ENCODE assay signal across 20 cellular contexts in genomic region chr20:40949346-40949745, GRCh38.
DNase-seq lines count a peak whose midpoint lies in the region; ATAC-seq and TF ChIP-seq lines count a peak whose summit lies in the region.
"Had no signal": no experiment of that assay in that cellular context is flagged by ENCODE, and none has a peak within 500 bp of the region (broad histone marks: within the 10 kb centered on the region; RNA-seq: fewer than 3 reads in every experiment).

No MANE protein-coding gene starts in this region.

- no peaks in the 10 kb centered on the region for H3K27me3 ChIP-seq in Peyer's patch

- peaks cover 11% of the 10 kb centered on the region for H3K9me3 Mint-ChIP-seq in activated T-helper 2 cell treated with anti-CD3 and anti-CD28 coated beads, Interferon-gamma antibody, Interleukin-2, Interleukin-4, amounts not matched to agents 10 μg/mL and 5 μg/mL and 100 μg/mL, durations not matched to agents 14 hours and 24 hours and 36 hours
- H3K9me3 Mint-ChIP-seq in activated T-cell treated with anti-CD3 and anti-CD28 coated beads, Interleukin-2, amount 50 U/mL, for 72 hours = peaks cover 3 to 5% of the 10 kb centered on the region in 2 donors

- H3K9me3 ChIP-seq in Peyer's patch = peaks cover 0 to 3% (median 0%) of the 10 kb centered on the region in 4 donors
- no peaks in the 10 kb centered on the region for H3K9me3 ChIP-seq in T-helper 17 cell (ENCODE audit: control insufficient read depth, low read length, poor library complexity, severe bottlenecking)

- H3K4me3 Mint-ChIP-seq in activated T-helper 2 cell treated with anti-CD3 and anti-CD28 coated beads, Interferon-gamma antibody, Interleukin-2, Interleukin-4, amounts not matched to agents 10 μg/mL and 5 μg/mL and 100 μg/mL, durations not matched to agents 14 hours and 24 hours and 36 hours (ENCODE audit: low read depth) = no peak overlapping the region
- no peak overlapping the region for H3K4me3 Mint-ChIP-seq in T-helper 17 cell
- H3K4me3 Mint-ChIP-seq in activated T-cell treated with anti-CD3 and anti-CD28 coated beads, Interleukin-2, amount 50 U/mL, for 72 hours = no peak overlapping the region
- H3K4me3 Mint-ChIP-seq: CD14-positive monocyte; CD4-positive, alpha-beta memory T cell; HFFc6; IgD-negative memory B cell had no signal

- no peak for TF ChIP-seq CTCF in Peyer's patch (IDR thresholded peaks at IDR 0.05)

- no peak for TF ChIP-seq POLR2A in Peyer's patch (IDR thresholded peaks at IDR 0.05)

- H3K27me3 Mint-ChIP-seq in activated T-helper 2 cell treated with anti-CD3 and anti-CD28 coated beads, Interferon-gamma antibody, Interleukin-2, Interleukin-4, amounts not matched to agents 10 μg/mL and 5 μg/mL and 100 μg/mL, durations not matched to agents 14 hours and 24 hours and 36 hours (ENCODE audit: low read depth) = peaks cover 16% of the 10 kb centered on the region
- H3K27me3 Mint-ChIP-seq in T-helper 17 cell = peaks cover 66% of the 10 kb centered on the region
- peaks cover 13% of the 10 kb centered on the region for H3K27me3 Mint-ChIP-seq in activated T-cell treated with anti-CD3 and anti-CD28 coated beads, Interleukin-2, amount 50 U/mL, for 72 hours (ENCODE audit: low read depth)

- H3K4me1 Mint-ChIP-seq in activated T-helper 2 cell treated with anti-CD3 and anti-CD28 coated beads, Interferon-gamma antibody, Interleukin-2, Interleukin-4, amounts not matched to agents 10 μg/mL and 5 μg/mL and 100 μg/mL, durations not matched to agents 14 hours and 24 hours and 36 hours (ENCODE audit: low read depth) = no peaks in the 10 kb centered on the region
- H3K4me1 Mint-ChIP-seq in T-helper 17 cell = peaks cover 7% of the 10 kb centered on the region
- H3K4me1 Mint-ChIP-seq in activated T-cell treated with anti-CD3 and anti-CD28 coated beads, Interleukin-2, amount 50 U/mL, for 72 hours (ENCODE audit: low read depth) = peaks cover 6% of the 10 kb centered on the region
- H3K4me1 Mint-ChIP-seq: CD4-positive, alpha-beta memory T cell had no signal

- DNase-seq in EH (ENCODE audit: low read depth) = peak; percentile 48
- DNase-seq in M059J (ENCODE audit: low read depth) = peak; percentile 84
- DNase-seq in astrocyte of the hippocampus (ENCODE audit: low read depth, low spot score) = peak; percentile 28
- DNase-seq in activated T-helper 2 cell treated with anti-CD3 and anti-CD28 coated beads, Interferon-gamma antibody, Interleukin-2, Interleukin-4, amounts not matched to agents 10 μg/mL and 5 μg/mL and 100 μg/mL, durations not matched to agents 14 hours and 24 hours and 36 hours (ENCODE audit: low spot score) = no peak
- no peak for DNase-seq in Peyer's patch
- no peak for DNase-seq in T-helper 17 cell
- DNase-seq in activated T-cell treated with anti-CD3 and anti-CD28 coated beads, Interleukin-2, amount 50 U/mL, for 72 hours = no peak
- DNase-seq: AML-193; CD4-positive, alpha-beta memory T cell; DMS153; DMS79; GF-D8; GOT3; H7 had no signal

- no peaks in the 10 kb centered on the region for H3K36me3 Mint-ChIP-seq in activated T-helper 2 cell treated with anti-CD3 and anti-CD28 coated beads, Interferon-gamma antibody, Interleukin-2, Interleukin-4, amounts not matched to agents 10 μg/mL and 5 μg/mL and 100 μg/mL, durations not matched to agents 14 hours and 24 hours and 36 hours (ENCODE audit: low read depth)
- H3K36me3 Mint-ChIP-seq in T-helper 17 cell (ENCODE audit: low read depth) = peaks cover 8% of the 10 kb centered on the region
- peaks cover 0 to 4% of the 10 kb centered on the region in 2 donors for H3K36me3 Mint-ChIP-seq in activated T-cell treated with anti-CD3 and anti-CD28 coated beads, Interleukin-2, amount 50 U/mL, for 72 hours (ENCODE audit: insufficient read depth in 2 of 2)
- H3K36me3 Mint-ChIP-seq: CD4-positive, alpha-beta memory T cell; IgD-negative memory B cell had no signal

- intact Hi-C loops in activated T-helper 2 cell treated with anti-CD3 and anti-CD28 coated beads, Interferon-gamma antibody, Interleukin-2, Interleukin-4, amounts not matched to agents 10 μg/mL and 5 μg/mL and 100 μg/mL, durations not matched to agents 14 hours and 24 hours and 36 hours (cut with micrococcal nuclease) = no loop called here

- H3K4me3 ChIP-seq in Peyer's patch = no peak overlapping the region
- H3K4me3 ChIP-seq: A549 had no signal

- no peaks in the 10 kb centered on the region for H3K36me3 ChIP-seq in Peyer's patch

- no peak for ATAC-seq in T-helper 17 cell
- ATAC-seq in activated T-cell treated with anti-CD3 and anti-CD28 coated beads, Interleukin-2, amount 50 U/mL, for 72 hours (replicated peaks in 1 of 2) = no peak
- ATAC-seq: A549, HCT116 had no signal

- no peak overlapping the region for H3K27ac ChIP-seq in Peyer's patch
- H3K27ac ChIP-seq: A549, HL-60 had no signal

- no peak overlapping the region for H3K27ac Mint-ChIP-seq in activated T-helper 2 cell treated with anti-CD3 and anti-CD28 coated beads, Interferon-gamma antibody, Interleukin-2, Interleukin-4, amounts not matched to agents 10 μg/mL and 5 μg/mL and 100 μg/mL, durations not matched to agents 14 hours and 24 hours and 36 hours
- H3K27ac Mint-ChIP-seq in T-helper 17 cell = no peak overlapping the region
- H3K27ac Mint-ChIP-seq in activated T-cell treated with anti-CD3 and anti-CD28 coated beads, Interleukin-2, amount 50 U/mL, for 72 hours = no peak overlapping the region
- H3K27ac Mint-ChIP-seq: CD14-positive monocyte; CD4-positive, alpha-beta memory T cell; HFFc6; IgD-negative memory B cell had no signal

- H3K4me1 ChIP-seq in Peyer's patch = no peaks in the 10 kb centered on the region
- H3K4me1 ChIP-seq: A549 had no signal

Comparison
In these comparisons a context has a peak if more than half of its experiments do, and no peak if none do; other contexts are left out.
1. DNase-seq: peak in EH (single experiment), M059J (single experiment) and astrocyte of the hippocampus (single experiment); none in activated T-helper 2 cell treated with anti-CD3 and anti-CD28 coated beads, Interferon-gamma antibody, Interleukin-2, Interleukin-4, amounts not matched to agents 10 μg/mL and 5 μg/mL and 100 μg/mL, durations not matched to agents 14 hours and 24 hours and 36 hours (single experiment), Peyer's patch (0 of 3), T-helper 17 cell (0 of 3) and activated T-cell treated with anti-CD3 and anti-CD28 coated beads, Interleukin-2, amount 50 U/mL, for 72 hours (0 of 2).